Comparison of ENCODE assay signal across 17 cellular contexts in genomic region chr9:99171225-99172128, GRCh38. TPM values are rescaled to one million over a fixed set of nuclear protein-coding genes. Genes with fewer than 3 reads are reported as not detected.
A peak's percentile ranks its signal among the peaks of the same experiment; 100 is the strongest.
DNase-seq lines count a peak whose midpoint lies in the region; ATAC-seq and TF ChIP-seq lines count a peak whose summit lies in the region.
"Had no signal": no experiment of that assay in that cellular context is flagged by ENCODE, and none has a peak within 500 bp of the region (broad histone marks: within the 10 kb centered on the region; RNA-seq: fewer than 3 reads in every experiment).

No MANE protein-coding gene starts in this region.

- H3K79me2 ChIP-seq in neural cell (replicated peaks; ENCODE audit: insufficient read depth, low read length): no peaks in the 10 kb centered on the region

- H3K4me1 Mint-ChIP-seq in natural killer cell treated with Interleukin-12 subunit alpha and Interleukin-12 subunit beta and Interleukin-15 and Interleukin-18, amount 100 ng/mL, for 72 hours (ENCODE audit: low read depth in 2 of 2): peaks cover 44 to 54% of the 10 kb centered on the region in 2 donors
- peaks cover 8 to 11% of the 10 kb centered on the region in 2 donors for H3K4me1 Mint-ChIP-seq in natural killer cell
- H3K4me1 Mint-ChIP-seq in brain: peaks cover 66% of the 10 kb centered on the region

- in situ Hi-C loops in GM13976 (cut with MboI; ENCODE audit: low sequenced_read_pairs, unreplicated experiment): no loop called here

- H3K36me3 ChIP-seq in neural cell (ENCODE audit: insufficient read depth, low read length): no peaks in the 10 kb centered on the region

- H3K27ac Mint-ChIP-seq in natural killer cell treated with Interleukin-12 subunit alpha and Interleukin-12 subunit beta and Interleukin-15 and Interleukin-18, amount 100 ng/mL, for 72 hours: peak overlapping the region; percentile 3 to 13
- H3K27ac Mint-ChIP-seq in natural killer cell (no peak overlapping the region), brain (peak overlapping the region in 4 of 5 experiments; percentile 16 to 83 (median 42))
- H3K27ac Mint-ChIP-seq: GM23338 had no signal

- no peak for DNase-seq in natural killer cell treated with Interleukin-12 subunit alpha and Interleukin-12 subunit beta and Interleukin-15 and Interleukin-18, amount 100 ng/mL, for 72 hours (ENCODE audit: low spot score)
- DNase-seq in natural killer cell (no peak), Kasumi-1 (lab: John Stamatoyannopoulos, UW) (no peak), GM13976 (ENCODE audit: low spot score) (no peak), NCI-H2029 treated with DMSO at 0.1 percent for 48 hours (lab: John Stamatoyannopoulos, UW) (no peak)
- DNase-seq: AML-193, DND-41, GDM1, KBM-7, NCI-H1092, NCI-H446 treated with DMSO at 0.1 percent for 48 hours, SIG-M5 had no signal

- intact Hi-C loops in natural killer cell (cut with micrococcal nuclease): no loop called here

- no peak overlapping the region for H2AFZ ChIP-seq in neural cell (ENCODE audit: low read depth, low read length)

- H3K27ac ChIP-seq in neural cell (ENCODE audit: low read length): peak overlapping the region; percentile 34
- H3K27ac ChIP-seq: HL-60 had no signal

- no peaks in the 10 kb centered on the region for H3K9me3 ChIP-seq in neural cell (ENCODE audit: low read length)

- no peaks in the 10 kb centered on the region for H3K9me2 ChIP-seq in neural cell (ENCODE audit: insufficient read depth, low read length)

- peak in 1 of 2 donors; percentile 26 for ATAC-seq in natural killer cell treated with Interleukin-12 subunit alpha and Interleukin-12 subunit beta and Interleukin-15 and Interleukin-18, amount 100 ng/mL, for 72 hours
- ATAC-seq in natural killer cell (no peak), GM19023 (IDR thresholded peaks at IDR 0.05; ENCODE audit: unreplicated experiment) (no peak)

- no peak for TF ChIP-seq RAD21 in neural cell (conservative IDR thresholded peaks at IDR 0.05)

- H4K20me1 ChIP-seq in neural cell (ENCODE audit: insufficient read depth): no peaks in the 10 kb centered on the region

- H3K9ac ChIP-seq in neural cell (ENCODE audit: low read length): no peak overlapping the region

- H3K27me3 Mint-ChIP-seq in natural killer cell treated with Interleukin-12 subunit alpha and Interleukin-12 subunit beta and Interleukin-15 and Interleukin-18, amount 100 ng/mL, for 72 hours: peaks cover 0 to 2% of the 10 kb centered on the region in 2 donors
- H3K27me3 Mint-ChIP-seq in natural killer cell (ENCODE audit: low read depth in 2 of 2) (peaks cover 0 to 6% of the 10 kb centered on the region in 2 donors), brain (peaks cover 71% of the 10 kb centered on the region)

- H3K36me3 Mint-ChIP-seq in natural killer cell treated with Interleukin-12 subunit alpha and Interleukin-12 subunit beta and Interleukin-15 and Interleukin-18, amount 100 ng/mL, for 72 hours: no peaks in the 10 kb centered on the region
- no peaks in the 10 kb centered on the region for H3K36me3 Mint-ChIP-seq in natural killer cell
- H3K36me3 Mint-ChIP-seq in brain: no peaks in the 10 kb centered on the region

- no peak overlapping the region for H3K4me3 Mint-ChIP-seq in natural killer cell treated with Interleukin-12 subunit alpha and Interleukin-12 subunit beta and Interleukin-15 and Interleukin-18, amount 100 ng/mL, for 72 hours
- H3K4me3 Mint-ChIP-seq in natural killer cell (no peak overlapping the region), brain (peak overlapping the region in 3 of 5 experiments; percentile 26 to 56 (median 30))
- H3K4me3 Mint-ChIP-seq: GM23338 had no signal

- H3K27me3 ChIP-seq in neural cell (ENCODE audit: insufficient read depth, low read depth, low read length): no peaks in the 10 kb centered on the region

- H3K9me3 Mint-ChIP-seq in natural killer cell treated with Interleukin-12 subunit alpha and Interleukin-12 subunit beta and Interleukin-15 and Interleukin-18, amount 100 ng/mL, for 72 hours: no peaks in the 10 kb centered on the region
- H3K9me3 Mint-ChIP-seq in natural killer cell: no peaks in the 10 kb centered on the region
- H3K9me3 Mint-ChIP-seq in brain: peaks cover 0 to 3% (median 0%) of the 10 kb centered on the region in 5 experiments
- H3K9me3 Mint-ChIP-seq: GM23338 had no signal

- no peak for TF ChIP-seq CTCF in natural killer cell (IDR thresholded peaks at IDR 0.05)
- TF ChIP-seq CTCF in brain (conservative IDR thresholded peaks at IDR 0.05): no peak
- no peak for TF ChIP-seq CTCF in neural cell (IDR thresholded peaks at IDR 0.05; ENCODE audit: poor library complexity, severe bottlenecking)
- TF ChIP-seq CTCF in GM13976 (IDR thresholded peaks at IDR 0.05; ENCODE audit: borderline replicate concordance, control extremely low read depth, extremely low read depth, insufficient read depth, missing control alignments): no peak

- peak overlapping the region; percentile 35 for H3K4me2 ChIP-seq in neural cell (ENCODE audit: low read length)
- H3K4me2 ChIP-seq: GM23338 had no signal

- H3K4me3 ChIP-seq in neural cell (ENCODE audit: low read length): peak overlapping the region; percentile 15
- H3K4me3 ChIP-seq: GM23338 had no signal

- H3F3A ChIP-seq in neural cell (ENCODE audit: insufficient read depth, low read length, poor library complexity, severe bottlenecking): no peaks in the 10 kb centered on the region

- peak; percentile 36 for TF ChIP-seq EP300 in neural cell (conservative IDR thresholded peaks at IDR 0.05; ENCODE audit: poor library complexity, severe bottlenecking)

TF ChIP-seq in neural cell, 6 proteins besides CTCF, POLR2A, EP300 and RAD21:
- no peak for TF ChIP-seq TAF1 (IDR thresholded peaks at IDR 0.05; ENCODE audit: low read depth)
- TF ChIP-seq POLR2AphosphoS5 (IDR thresholded peaks at IDR 0.05): peak; percentile 26
- no peak for TF ChIP-seq SMC3 (conservative IDR thresholded peaks at IDR 0.05; ENCODE audit: poor library complexity)
- TF ChIP-seq MXI1 (conservative IDR thresholded peaks at IDR 0.05; ENCODE audit: poor library complexity, severe bottlenecking): no peak
- TF ChIP-seq EZH2 (IDR thresholded peaks at IDR 0.05; ENCODE audit: borderline replicate concordance, insufficient read depth, low read length, poor library complexity, severe bottlenecking): no peak

RNA-seq across cellular contexts. Expression of gene ALG2, which starts 50.3 kb away (rescaled TPM):
- 10 to 100 TPM; 56.9 to 62.2 TPM for total RNA-seq in natural killer cell treated with Interleukin-12 subunit alpha and Interleukin-12 subunit beta and Interleukin-15 and Interleukin-18, amount 100 ng/mL, for 72 hours
- total RNA-seq in natural killer cell: 10 to 100 TPM; 17.3 to 23.2 (median 20.7) TPM
- 16.1 TPM for polyA plus RNA-seq in brain (ENCODE audit: insufficient read depth, low read depth, low replicate concordance)
- 15.8 and 17.3 TPM in 2 replicates for polyA plus RNA-seq in neural cell
- polyA minus RNA-seq in neural cell: 30.9 and 32.1 TPM in 2 replicates

RNA-seq across cellular contexts. Expression of gene SEC61B, which starts 50.6 kb away (rescaled TPM):
- 100 to 1,000 TPM; 176 to 255 TPM for total RNA-seq in natural killer cell treated with Interleukin-12 subunit alpha and Interleukin-12 subunit beta and Interleukin-15 and Interleukin-18, amount 100 ng/mL, for 72 hours
- 10 to 100 TPM; 78.9 to 95.1 (median 93.8) TPM for total RNA-seq in natural killer cell
- polyA plus RNA-seq in brain (ENCODE audit: insufficient read depth, low read depth, low replicate concordance) (249 TPM), neural cell (165 and 203 TPM in 2 replicates)
- polyA minus RNA-seq in neural cell: 41.1 and 49.0 TPM in 2 replicates

Comparison
In these comparisons a context has a peak if more than half of its experiments do, and no peak if none do; other contexts are left out.
1. H3K27ac Mint-ChIP-seq: peak in natural killer cell treated with Interleukin-12 subunit alpha and Interleukin-12 subunit beta and Interleukin-15 and Interleukin-18, amount 100 ng/mL, for 72 hours (2 of 2) and brain (4 of 5); none in natural killer cell (0 of 2).
2. H3K4me3 Mint-ChIP-seq: peak in brain (3 of 5); none in natural killer cell treated with Interleukin-12 subunit alpha and Interleukin-12 subunit beta and Interleukin-15 and Interleukin-18, amount 100 ng/mL, for 72 hours (single experiment) and natural killer cell (single experiment).